9 cellular contexts compared by ENCODE assay signal in the genomic region with DNA sequence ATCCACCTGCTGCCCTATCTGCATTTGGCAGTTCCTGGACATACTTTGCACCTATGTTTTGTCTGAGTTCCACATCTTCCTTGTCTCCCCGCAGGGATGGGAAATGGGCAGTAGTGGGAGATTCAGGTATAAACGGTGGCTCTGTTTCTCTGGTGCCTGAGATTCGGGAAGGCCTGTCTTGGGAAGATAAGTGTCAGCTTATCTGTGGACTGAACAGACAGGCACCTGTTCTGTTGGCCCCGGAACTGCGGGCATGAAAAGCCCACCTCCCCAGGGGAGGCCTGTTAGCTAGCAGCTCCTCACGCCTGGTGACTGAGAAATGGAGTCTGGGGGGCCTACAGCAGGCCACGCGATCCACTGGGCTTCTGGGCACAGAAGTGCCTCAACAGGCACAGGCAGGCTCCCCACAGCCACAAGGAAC. TPM values are rescaled to one million over a fixed set of nuclear protein-coding genes. Genes with fewer than 3 reads are reported as not detected.
DNase-seq lines count a peak whose midpoint lies in the region; ATAC-seq, FAIRE-seq and TF ChIP-seq lines count a peak whose summit lies in the region.
"Had no signal": no experiment of that assay in that cellular context is flagged by ENCODE, and none has a peak within 500 bp of the region (broad histone marks: within the 10 kb centered on the region; RNA-seq: fewer than 3 reads in every experiment).

No MANE protein-coding gene starts in this region.

- TF ChIP-seq POLR2A in transverse colon (IDR thresholded peaks at IDR 0.05), result no peak

- no peak for FAIRE-seq in GM19239 (lab: Jason Lieb, UNC)

- no peak for TF ChIP-seq EP300 in transverse colon (IDR thresholded peaks at IDR 0.05; ENCODE audit: low read depth)

- ATAC-seq in activated T-cell treated with anti-CD3 and anti-CD28 coated beads, Interleukin-2, amount 50 U/mL, for 72 hours (replicated peaks in 1 of 2), result no peak
- peak; percentile 2 for ATAC-seq in memory B cell (ENCODE audit: low read depth)

- H3K36me3 ChIP-seq in transverse colon (peaks cover 0 to 18% (median 9%) of the 10 kb centered on the region in 4 donors), BE2C (peaks cover 52% of the 10 kb centered on the region)

- H3K27ac ChIP-seq in angular gyrus (ENCODE audit: low read depth, low read length) (peak overlapping the region; percentile 75), transverse colon (peak overlapping the region; percentile 89 to 95 (median 94))

- H3K4me1 ChIP-seq in transverse colon (peaks cover 34 to 74% (median 55%) of the 10 kb centered on the region in 4 donors), BE2C (peaks cover 35% of the 10 kb centered on the region)

- H3K4me3 Mint-ChIP-seq in activated T-cell treated with anti-CD3 and anti-CD28 coated beads, Interleukin-2, amount 50 U/mL, for 72 hours, result no peak overlapping the region
- H3K4me3 Mint-ChIP-seq in memory B cell, result no peak overlapping the region

- 41% methylated on average over 8 of the region's 8 CpGs; no CpG with 5 or more reads in 1 of the 2 donors for WGBS in transverse colon (ENCODE audit: low coverage in 1 of 2), 2 donors

- peak overlapping the region; percentile 85 for H3K27ac Mint-ChIP-seq in activated T-cell treated with anti-CD3 and anti-CD28 coated beads, Interleukin-2, amount 50 U/mL, for 72 hours
- peak overlapping the region; percentile 63 for H3K27ac Mint-ChIP-seq in memory B cell

- H3K27me3 Mint-ChIP-seq in activated T-cell treated with anti-CD3 and anti-CD28 coated beads, Interleukin-2, amount 50 U/mL, for 72 hours (ENCODE audit: low read depth), result no peaks in the 10 kb centered on the region
- no peaks in the 10 kb centered on the region for H3K27me3 Mint-ChIP-seq in memory B cell

- no peaks in the 10 kb centered on the region for H3K27me3 ChIP-seq in transverse colon
- no peaks in the 10 kb centered on the region for H3K27me3 ChIP-seq in BE2C

- no peak for DNase-seq in activated T-cell treated with anti-CD3 and anti-CD28 coated beads, Interleukin-2, amount 50 U/mL, for 72 hours
- DNase-seq in activated T-cell treated with anti-CD3 and anti-CD28 coated beads for 4 hours, result no peak
- no peak for DNase-seq in memory B cell (ENCODE audit: low spot score in 2 of 2)
- no peak for DNase-seq in transverse colon
- DNase-seq in BE2C, result no peak
- DNase-seq in GM19239 (ENCODE audit: insufficient read length, low spot score), result no peak
- DNase-seq in mesenteric fat pad (ENCODE audit: low spot score), result no peak

- in situ Hi-C loops in transverse colon (cut with MboI; ENCODE audit: low pct_ligation_motif_present in 1 of 4, low pct_unique_long_range_greater_than_20kb in 1 of 4, low sequenced_read_pairs in 3 of 4), result no loop called here

- H3K36me3 Mint-ChIP-seq in activated T-cell treated with anti-CD3 and anti-CD28 coated beads, Interleukin-2, amount 50 U/mL, for 72 hours (ENCODE audit: insufficient read depth in 2 of 2), result peaks cover 14 to 21% of the 10 kb centered on the region in 2 donors
- H3K36me3 Mint-ChIP-seq in memory B cell, result peaks cover 28% of the 10 kb centered on the region

- TF ChIP-seq CTCF in transverse colon (IDR thresholded peaks at IDR 0.05), result no peak
- TF ChIP-seq CTCF in BE2C (IDR thresholded peaks at IDR 0.05; ENCODE audit: low read depth, low read length), result no peak

- H3K4me3 ChIP-seq in transverse colon (peak overlapping the region in 2 of 4 donors; percentile 54 to 62), BE2C (ENCODE audit: low read depth, low read length) (no peak overlapping the region)

- no peaks in the 10 kb centered on the region for H3K9me3 Mint-ChIP-seq in activated T-cell treated with anti-CD3 and anti-CD28 coated beads, Interleukin-2, amount 50 U/mL, for 72 hours
- no peaks in the 10 kb centered on the region for H3K9me3 Mint-ChIP-seq in memory B cell

- intact Hi-C loops in transverse colon (cut with DNase I; ENCODE audit: low total_unique reads), result loop anchor here (2.0 to 10.0 kb wide), 2 partner anchors 40 to 140 kb away; a partner anchor contains a TSS

- H3K9me3 ChIP-seq in transverse colon (no peaks in the 10 kb centered on the region), BE2C (no peaks in the 10 kb centered on the region)

- H3K4me1 Mint-ChIP-seq in activated T-cell treated with anti-CD3 and anti-CD28 coated beads, Interleukin-2, amount 50 U/mL, for 72 hours (ENCODE audit: low read depth), result peaks cover 88% of the 10 kb centered on the region
- H3K4me1 Mint-ChIP-seq in memory B cell, result peaks cover 48% of the 10 kb centered on the region

RNA-seq across cellular contexts. Expression of a gene that starts 5.8 kb away (rescaled TPM):
- 100 to 1,000 TPM; 296 to 348 TPM for total RNA-seq in activated T-cell treated with anti-CD3 and anti-CD28 coated beads, Interleukin-2, amount 50 U/mL, for 72 hours
- 100 to 1,000 TPM; 196 to 402 (median 263) TPM for total RNA-seq in transverse colon
- polyA plus RNA-seq in BE2C (2012; ENCODE audit: insufficient read depth, insufficient read length, low read depth), result 577 TPM
- total RNA-seq in mesenteric fat pad, result 143 TPM

RNA-seq across cellular contexts. Expression of a gene that starts 6.1 kb away (rescaled TPM):
- total RNA-seq in activated T-cell treated with anti-CD3 and anti-CD28 coated beads, Interleukin-2, amount 50 U/mL, for 72 hours, result 10 to 100 TPM; 44.9 to 45.7 TPM
- total RNA-seq in transverse colon (10 to 100 TPM in 3 of 4 donors, 1 to 10 TPM in 1; 5.6 to 30.6 (median 26.6) TPM), mesenteric fat pad (44.3 TPM)
- 143 TPM for polyA plus RNA-seq in BE2C (2012; ENCODE audit: insufficient read depth, insufficient read length, low read depth)

RNA-seq across cellular contexts. Expression of a gene that starts 13.5 kb away (rescaled TPM):
- 100 to 1,000 TPM; 238 to 313 TPM for total RNA-seq in activated T-cell treated with anti-CD3 and anti-CD28 coated beads, Interleukin-2, amount 50 U/mL, for 72 hours
- total RNA-seq in transverse colon (10 to 100 TPM; 21.7 to 49.0 (median 36.1) TPM), mesenteric fat pad (47.2 TPM)
- polyA plus RNA-seq in BE2C (2012; ENCODE audit: insufficient read depth, insufficient read length, low read depth), result not detected

RNA-seq across cellular contexts. Expression of a gene that starts 20.8 kb away (rescaled TPM):
- total RNA-seq in activated T-cell treated with anti-CD3 and anti-CD28 coated beads, Interleukin-2, amount 50 U/mL, for 72 hours, result 100 to 1,000 TPM; 259 to 301 TPM
- total RNA-seq in transverse colon, result 100 to 1,000 TPM; 303 to 452 (median 386) TPM
- polyA plus RNA-seq in BE2C (2012; ENCODE audit: insufficient read depth, insufficient read length, low read depth), result 616 TPM
- total RNA-seq in mesenteric fat pad, result 125 TPM

RNA-seq across cellular contexts. Expression of a gene that starts 21.0 kb away (rescaled TPM):
- total RNA-seq in activated T-cell treated with anti-CD3 and anti-CD28 coated beads, Interleukin-2, amount 50 U/mL, for 72 hours, result not detected
- not detected for total RNA-seq in transverse colon
- not detected for polyA plus RNA-seq in BE2C (2012; ENCODE audit: insufficient read depth, insufficient read length, low read depth)
- not detected for total RNA-seq in mesenteric fat pad
- total RNA-seq: pulmonary artery endothelial cell had no signal
